ENCODE assay signal across 21 cellular contexts in the genomic region with DNA sequence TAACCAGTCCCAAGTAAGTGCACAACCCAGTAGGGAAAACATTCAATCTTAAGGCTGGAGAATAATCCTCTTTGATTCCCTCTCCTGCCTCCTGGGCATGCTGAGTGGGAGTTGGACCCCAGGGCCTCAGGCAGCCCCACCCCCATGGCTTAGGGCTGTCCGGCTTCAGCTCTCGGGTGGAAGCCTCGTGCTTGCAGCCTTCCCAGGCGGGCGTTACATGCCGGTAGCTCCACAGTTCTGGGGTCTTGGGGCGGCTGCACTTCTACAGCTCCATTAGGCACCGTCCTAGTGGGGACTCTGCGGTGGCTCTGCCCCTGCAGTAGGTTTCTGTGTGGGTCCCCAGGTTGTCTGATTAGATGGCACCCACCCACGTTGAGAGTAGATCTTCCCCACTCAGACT. TPM values are rescaled to one million over a fixed set of nuclear protein-coding genes. Genes with fewer than 3 reads are reported as not detected.
DNase-seq lines count a peak whose midpoint lies in the region; ATAC-seq, FAIRE-seq and TF ChIP-seq lines count a peak whose summit lies in the region.
"Had no signal": no experiment of that assay in that cellular context is flagged by ENCODE, and none has a peak within 500 bp of the region (broad histone marks: within the 10 kb centered on the region; RNA-seq: fewer than 3 reads in every experiment).

No MANE protein-coding gene starts in this region.

- peaks cover 91% of the 10 kb centered on the region for H3K4me1 Mint-ChIP-seq in CD4-positive, alpha-beta T cell (ENCODE audit: low read depth)
- H3K4me1 Mint-ChIP-seq: WTC11 had no signal

- no peak for ATAC-seq in CD4-positive, alpha-beta T cell (ENCODE audit: poor library complexity)
- ATAC-seq in left cardiac atrium (no peak), GM18858 (IDR thresholded peaks at IDR 0.05; ENCODE audit: unreplicated experiment) (no peak)
- ATAC-seq: activated T-cell treated with anti-CD3 and anti-CD28 coated beads, Interleukin-2, amount 50 U/mL, for 4 hours; esophagus mucosa; gastrocnemius medialis; GM12878; sciatic nerve; WTC11 had no signal

- no peak for DNase-seq in CD4-positive, alpha-beta T cell
- DNase-seq in WERI-Rb-1 (peak; percentile 68), kidney (peak; percentile 65), spleen (peak; percentile 77), left cardiac atrium (no peak)
- no peak for DNase-seq in central memory CD4-positive, alpha-beta T cell
- DNase-seq: activated naive CD4-positive, alpha-beta T cell treated with Interleukin-2 at 50 U/mL for 16 hours; activated T-cell treated with anti-CD3 and anti-CD28 coated beads, Interleukin-2, amount 50 U/mL, for 4 hours; gastrocnemius medialis; islet precursor cell; NCI-H187; NCI-H69; T-helper 9 cell had no signal

- no peak for TF ChIP-seq POLR2A in spleen (IDR thresholded peaks at IDR 0.05)

- H3K9me3 Mint-ChIP-seq in CD4-positive, alpha-beta T cell, result peaks cover 10% of the 10 kb centered on the region

- 88 to 98% (median 95%) methylated on average over 7 to 10 of the region's 10 CpGs for WGBS in spleen, 5 donors

- CTCF ChIA-PET in CD4-positive, alpha-beta T cell (lab: Charles Lee), result interaction anchor here (1.5 to 2.0 kb wide), 2 partner anchors 10 to 20 kb away, joined by 3 to 6 read pairs; partner anchors contain the start of gene GLIPR2

- peaks cover 7% of the 10 kb centered on the region for H3K9me3 ChIP-seq in CD4-positive, alpha-beta T cell (ENCODE audit: control insufficient read depth, low read length)
- H3K9me3 ChIP-seq in WERI-Rb-1 (ENCODE audit: severe bottlenecking) (peaks cover 4% of the 10 kb centered on the region), kidney (ENCODE audit: control insufficient read depth in 1 of 2, low read length in 2 of 2) (peaks cover 0 to 4% of the 10 kb centered on the region in 2 donors), spleen (peaks cover 0 to 9% (median 0%) of the 10 kb centered on the region in 8 donors)
- H3K9me3 ChIP-seq: gastrocnemius medialis had no signal

- no peak for FAIRE-seq in kidney (lab: Jason Lieb, UNC)
- FAIRE-seq: GM12878 had no signal

- TF ChIP-seq CTCF in CD4-positive, alpha-beta T cell (IDR thresholded peaks at IDR 0.05), result no peak
- TF ChIP-seq CTCF in WERI-Rb-1 (IDR thresholded peaks at IDR 0.05; ENCODE audit: low read depth, low read length) (no peak), kidney (IDR thresholded peaks at IDR 0.05; ENCODE audit: borderline replicate concordance, extremely low read depth, insufficient read depth) (no peak), spleen (IDR thresholded peaks at IDR 0.05 in 8 of 11, conservative IDR thresholded peaks at IDR 0.05 in 3 of 11) (no peak)

- H3K36me3 ChIP-seq in WERI-Rb-1, result no peaks in the 10 kb centered on the region
- no peaks in the 10 kb centered on the region for H3K36me3 ChIP-seq in kidney (ENCODE audit: control insufficient read depth in 1 of 2, insufficient read depth in 2 of 2, low read length in 2 of 2)
- peaks cover 0 to 34% (median 0%) of the 10 kb centered on the region in 6 donors for H3K36me3 ChIP-seq in spleen
- H3K36me3 ChIP-seq: gastrocnemius medialis had no signal

- H3K27me3 ChIP-seq in CD4-positive, alpha-beta T cell (ENCODE audit: control insufficient read depth, insufficient read depth, low read length), result no peaks in the 10 kb centered on the region
- H3K27me3 ChIP-seq in WERI-Rb-1 (ENCODE audit: insufficient read depth, low read depth, severe bottlenecking) (no peaks in the 10 kb centered on the region), spleen (replicated peaks in 1 of 7) (no peaks in the 10 kb centered on the region)

- intact Hi-C loops in CD4-positive, alpha-beta T cell (cut with DNase I, micrococcal nuclease), result no loop called here
- intact Hi-C loops in kidney (cut with DNase I) (no loop called here), spleen (cut with DNase I; ENCODE audit: low total_unique reads) (no loop called here), left cardiac atrium (cut with DNase I) (no loop called here)

- H3K36me3 Mint-ChIP-seq in CD4-positive, alpha-beta T cell (ENCODE audit: low read depth), result peaks cover 53% of the 10 kb centered on the region

- POLR2A ChIA-PET in CD4-positive, alpha-beta T cell (lab: Charles Lee), result no interaction called here

- no peak overlapping the region for H3K4me3 Mint-ChIP-seq in CD4-positive, alpha-beta T cell
- H3K4me3 Mint-ChIP-seq: activated T-cell treated with anti-CD3 and anti-CD28 coated beads, Interleukin-2, amount 50 U/mL, for 4 hours; WTC11 had no signal

- H3K27ac Mint-ChIP-seq in CD4-positive, alpha-beta T cell, result peak overlapping the region; percentile 98
- H3K27ac Mint-ChIP-seq: WTC11 had no signal

- H3K4me3 ChIP-seq in WERI-Rb-1 (ENCODE audit: low read depth, low read length), result no peak overlapping the region
- no peak overlapping the region for H3K4me3 ChIP-seq in kidney (ENCODE audit: low read length in 2 of 2)
- H3K4me3 ChIP-seq in spleen, result no peak overlapping the region
- H3K4me3 ChIP-seq: gastrocnemius medialis, GM12878, lung had no signal

- H3K4me1 ChIP-seq in kidney (ENCODE audit: control insufficient read depth in 1 of 2, insufficient read depth in 1 of 2, low read depth in 1 of 2, low read length in 2 of 2) (peaks cover 3 to 10% of the 10 kb centered on the region in 2 donors), spleen (peaks cover 67 to 100% (median 88%) of the 10 kb centered on the region in 6 donors)

- no peaks in the 10 kb centered on the region for H3K27me3 Mint-ChIP-seq in CD4-positive, alpha-beta T cell

- no peak overlapping the region for H3K27ac ChIP-seq in CD4-positive, alpha-beta T cell (ENCODE audit: low read depth, low read length)
- H3K27ac ChIP-seq in WERI-Rb-1, result peak overlapping the region; percentile 24; the same call in 1 of the 2 replicates
- H3K27ac ChIP-seq in kidney (ENCODE audit: low read depth in 2 of 2, low read length in 2 of 2), result no peak overlapping the region
- H3K27ac ChIP-seq in spleen, result peak overlapping the region in 3 of 8 donors; percentile 24 to 95 (median 93)
- H3K27ac ChIP-seq: gastrocnemius medialis, KMS-11 had no signal

- H3K9ac ChIP-seq in kidney (ENCODE audit: low read length in 2 of 2), result no peak overlapping the region
- H3K9ac ChIP-seq: KMS-11 had no signal

RNA-seq across cellular contexts. Expression of gene GLIPR2, which starts 10.1 kb away (rescaled TPM):
- 10 to 100 TPM; 13.6 to 13.7 TPM for total RNA-seq in CD4-positive, alpha-beta T cell
- total RNA-seq in kidney (19.6 TPM), spleen (10 to 100 TPM; 25.4 to 72.1 (median 42.1) TPM), left cardiac atrium (10 to 100 TPM; 14.7 to 19.7 TPM)
- polyA plus RNA-seq in kidney (ENCODE audit: insufficient read depth, low read depth, low replicate concordance) (8.3 TPM), spleen (10 to 100 TPM; 25.2 to 37.5 (median 30.3) TPM)

RNA-seq across cellular contexts. Expression of gene CCIN, which starts 22.5 kb away (rescaled TPM):
- total RNA-seq in CD4-positive, alpha-beta T cell, result under 1 TPM; 0.22 to 0.36 TPM
- total RNA-seq in kidney (0.13 TPM), spleen (1 to 10 TPM in 1 of 7 donors, under 1 TPM in 3, not detected in 3; 0.13 to 1.0 (median 0.46) TPM), left cardiac atrium (not detected)
- polyA plus RNA-seq in kidney (ENCODE audit: insufficient read depth, low read depth, low replicate concordance) (not detected), spleen (under 1 TPM; 0.03 to 0.09 (median 0.03) TPM)
- total RNA-seq: activated T-cell treated with anti-CD3 and anti-CD28 coated beads, Interleukin-2, amount 50 U/mL, for 4 hours; esophagus mucosa; gastrocnemius medialis; GM12878; osteocyte; sciatic nerve had no signal
- polyA plus RNA-seq: GM12878 had no signal

RNA-seq across cellular contexts. Expression of gene CLTA, which starts 44.1 kb away (rescaled TPM):
- total RNA-seq in CD4-positive, alpha-beta T cell, result 10 to 100 TPM; 32.0 to 32.8 TPM
- total RNA-seq in kidney, result 205 TPM
- 331 TPM for polyA plus RNA-seq in kidney (ENCODE audit: insufficient read depth, low read depth, low replicate concordance)
- total RNA-seq in spleen, result 100 to 1,000 TPM; 122 to 166 (median 140) TPM
- 100 to 1,000 TPM in 2 of 3 donors, 10 to 100 TPM in 1; 92.0 to 176 (median 133) TPM for polyA plus RNA-seq in spleen
- 10 to 100 TPM; 80.7 to 88.0 TPM for total RNA-seq in left cardiac atrium

Comparison
In these comparisons a context has a peak if more than half of its experiments do, and no peak if none do; other contexts are left out.
1. DNase-seq: peak in WERI-Rb-1 (single experiment), kidney (single experiment) and spleen (single experiment); none in CD4-positive, alpha-beta T cell (0 of 10), left cardiac atrium (single experiment) and central memory CD4-positive, alpha-beta T cell (single experiment).